ENCODE assay signal across 8 cellular contexts in the genomic region with DNA sequence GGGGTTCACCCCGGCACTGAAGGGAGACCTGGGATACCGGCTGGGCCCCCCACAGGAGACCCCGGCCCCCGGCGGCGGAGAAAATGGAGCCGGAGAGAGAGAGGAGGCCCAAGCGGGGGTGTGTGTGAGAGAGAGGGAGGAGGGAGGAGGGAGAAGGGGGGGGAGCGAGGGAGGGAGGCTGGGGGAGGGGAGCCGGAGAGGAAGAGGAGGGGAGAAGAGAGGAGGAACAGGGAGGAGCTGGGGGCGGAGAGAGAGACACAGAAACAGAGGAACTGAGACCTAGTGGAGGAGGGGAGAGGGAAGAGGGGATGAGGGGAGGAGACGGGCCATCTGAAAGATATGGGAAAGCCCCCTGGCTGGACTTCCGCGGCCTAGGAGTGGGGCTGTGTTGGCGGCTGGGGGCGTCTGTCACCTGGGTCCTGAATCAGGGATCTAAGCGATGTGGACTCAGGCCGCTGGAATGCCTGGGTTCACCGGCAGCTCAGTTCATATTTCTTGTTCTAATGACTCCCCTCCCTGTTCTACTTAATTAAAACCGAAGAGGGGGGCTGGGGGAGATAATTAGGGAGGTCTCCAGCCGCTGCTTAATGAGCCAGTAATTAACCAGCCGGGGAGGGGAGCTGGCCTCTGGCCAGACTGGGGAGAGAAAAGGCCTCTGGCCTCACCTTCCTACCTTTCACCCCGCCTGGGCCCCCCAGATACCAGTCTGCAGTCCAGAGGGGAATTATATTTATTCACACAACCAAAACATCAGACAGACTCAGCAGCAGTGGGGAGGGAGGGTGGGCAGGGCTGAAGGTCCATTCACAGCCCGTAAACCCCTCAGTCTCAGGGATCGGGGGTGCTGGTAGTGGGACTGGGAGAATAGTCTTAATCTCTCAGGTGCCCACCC. TPM values are rescaled to one million over a fixed set of nuclear protein-coding genes. Genes with fewer than 3 reads are reported as not detected.
DNase-seq lines count a peak whose midpoint lies in the region; TF ChIP-seq lines count a peak whose summit lies in the region.

A gene with protein sequence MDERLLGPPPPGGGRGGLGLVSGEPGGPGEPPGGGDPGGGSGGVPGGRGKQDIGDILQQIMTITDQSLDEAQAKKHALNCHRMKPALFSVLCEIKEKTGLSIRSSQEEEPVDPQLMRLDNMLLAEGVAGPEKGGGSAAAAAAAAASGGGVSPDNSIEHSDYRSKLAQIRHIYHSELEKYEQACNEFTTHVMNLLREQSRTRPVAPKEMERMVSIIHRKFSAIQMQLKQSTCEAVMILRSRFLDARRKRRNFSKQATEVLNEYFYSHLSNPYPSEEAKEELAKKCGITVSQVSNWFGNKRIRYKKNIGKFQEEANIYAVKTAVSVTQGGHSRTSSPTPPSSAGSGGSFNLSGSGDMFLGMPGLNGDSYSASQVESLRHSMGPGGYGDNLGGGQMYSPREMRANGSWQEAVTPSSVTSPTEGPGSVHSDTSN (minus strand): TSS at position 149 of the 892 bp plus-strand sequence. CDS start 287 bp downstream, outside the sequence.

- H3K9me3 ChIP-seq in SK-N-SH, result no peaks in the 10 kb centered on the region

- CTCF ChIA-PET in SK-N-SH (lab: Yijun Ruan, JAX), result interaction anchor here (1.0 to 2.2 kb wide), 4 partner anchors 21 to 644 kb away, joined by 3 to 7 read pairs (median 4); partner anchors contain the start of genes ATP6V1G2 and EHMT2

- H3K4me3 ChIP-seq in SK-N-SH (ENCODE audit: low read depth in 2 of 2, low read length in 1 of 2), result peak within 1 kb of the TSS; percentile 60 to 81

- H3F3A ChIP-seq in SK-N-SH (replicated peaks; ENCODE audit: insufficient read depth), result peaks cover 25% of the 10 kb centered on the region

- POLR2A ChIA-PET in SK-N-SH (lab: Yijun Ruan, JAX), result interaction anchor here (3.1 kb wide), 1 partner anchor 12 kb away, joined by 22 read pairs; the partner anchor contains the start of gene RNF5

- TF ChIP-seq EP300 in SK-N-SH (IDR thresholded peaks at IDR 0.05; ENCODE audit: borderline replicate concordance in 1 of 2, low read depth in 1 of 2, low read length in 1 of 2), result peak in 1 of 2 experiments; percentile 21; a peak in 1 of 4 replicates

- peaks cover 8 to 17% of the 10 kb centered on the region in 2 experiments for H3K36me3 ChIP-seq in SK-N-SH (replicated peaks in 1 of 2; ENCODE audit: control insufficient read depth in 1 of 2, insufficient read depth in 2 of 2, low read length in 1 of 2)

- H3K27ac ChIP-seq in SK-N-SH (ENCODE audit: low read depth in 2 of 2, low read length in 1 of 2) (peak within 1 kb of the TSS; percentile 81 to 87), substantia nigra (ENCODE audit: low read depth, low read length, poor library complexity, severe bottlenecking) (peak within 1 kb of the TSS; percentile 98)

- no peaks in the 10 kb centered on the region for H4K20me1 ChIP-seq in SK-N-SH (ENCODE audit: insufficient read depth)

- no peak for TF ChIP-seq CTCF in SK-N-SH (IDR thresholded peaks at IDR 0.05)

- H3K4me1 ChIP-seq in SK-N-SH (ENCODE audit: control insufficient read depth in 1 of 2, insufficient read depth in 2 of 2, low read depth in 1 of 2, low read length in 1 of 2), result peaks cover 0 to 25% of the 10 kb centered on the region in 2 experiments; a peak in 1 of 4 replicates

- H3K9me2 ChIP-seq in SK-N-SH, result no peaks in the 10 kb centered on the region

- TF ChIP-seq RAD21 in SK-N-SH (IDR thresholded peaks at IDR 0.05; ENCODE audit: low read length), result no peak

- H3K27me3 ChIP-seq in SK-N-SH (ENCODE audit: insufficient read depth), result no peaks in the 10 kb centered on the region

- peak within 1 kb of the TSS; percentile 92 for H3K4me2 ChIP-seq in SK-N-SH

- H2AFZ ChIP-seq in SK-N-SH (ENCODE audit: low read depth), result peak within 1 kb of the TSS; percentile 41

- 10% methylated on average over 23 of the region's 25 CpGs for WGBS in SK-N-SH (ENCODE audit: low lambda C conversion rate)

- peak within 1 kb of the TSS; percentile 78 for H3K9ac ChIP-seq in SK-N-SH

- peak; percentile 55 for DNase-seq in DMS153 (lab: John Stamatoyannopoulos, UW)
- peak; percentile 86 for DNase-seq in H4 (ENCODE audit: low spot score)
- DNase-seq in MV-4-11 (lab: John Stamatoyannopoulos, UW), result peak; percentile 92
- DNase-seq in SK-N-SH, result peak; percentile 85
- DNase-seq in activated naive CD4-positive, alpha-beta T cell treated with anti-CD3 and anti-CD28 coated beads, Interleukin-2, amount 50 U/mL, for 16 hours, result peak; percentile 82
- DNase-seq in germinal center (ENCODE audit: low spot score), result peak; percentile 85
- DNase-seq in nucleus accumbens (lab: John Stamatoyannopoulos, UW), result peak in 55 of 56 donors; percentile 30 to 95 (median 86)
- DNase-seq in substantia nigra (lab: John Stamatoyannopoulos, UW), result peak in 48 of 49 donors; percentile 38 to 91 (median 83)

- H3K79me2 ChIP-seq in SK-N-SH (ENCODE audit: insufficient read depth), result peaks cover 21% of the 10 kb centered on the region

TF ChIP-seq in SK-N-SH, 30 proteins besides CTCF, POLR2A, EP300 and RAD21 (continues in another document):
- TF ChIP-seq FOXJ3 (CRISPR knock-in tag; IDR thresholded peaks at IDR 0.05) (no peak), GATA2 (CRISPR knock-in tag; IDR thresholded peaks at IDR 0.05) (no peak), USF1 (IDR thresholded peaks at IDR 0.05; ENCODE audit: borderline replicate concordance, low read depth) (no peak), CHD2 (IDR thresholded peaks at IDR 0.05; ENCODE audit: low read length, partially characterized antibody) (peak; percentile 89), JUND (IDR thresholded peaks at IDR 0.05) (no peak), FOXM1 (IDR thresholded peaks at IDR 0.05; ENCODE audit: low read depth) (no peak), SIN3A (IDR thresholded peaks at IDR 0.05; ENCODE audit: borderline replicate concordance, low read depth, low read length) (0 out of 2 replicates have a peak, but pooled peaks have one; percentile 18), RXRA (IDR thresholded peaks at IDR 0.05; ENCODE audit: borderline replicate concordance, low read depth) (no peak), TAF1 (IDR thresholded peaks at IDR 0.05; ENCODE audit: borderline replicate concordance, low read depth, low read length) (no peak), RFX5 (IDR thresholded peaks at IDR 0.05; ENCODE audit: low read length) (no peak), IRF3 (IDR thresholded peaks at IDR 0.05; ENCODE audit: low read depth, low read length) (no peak), NFIC (IDR thresholded peaks at IDR 0.05; ENCODE audit: borderline replicate concordance) (no peak), ZBTB33 (IDR thresholded peaks at IDR 0.05; ENCODE audit: borderline replicate concordance, low read depth) (no peak), GABPA (IDR thresholded peaks at IDR 0.05; ENCODE audit: low read depth) (peak; percentile 43; the same call in 1 of the 2 replicates), SMC3 (IDR thresholded peaks at IDR 0.05; ENCODE audit: low read depth, low read length) (no peak), POLR2AphosphoS5 (IDR thresholded peaks at IDR 0.05; ENCODE audit: low read depth, low read length) (peak; percentile 80), ELF1 (IDR thresholded peaks at IDR 0.05) (no peak), TEAD4 (IDR thresholded peaks at IDR 0.05; ENCODE audit: borderline replicate concordance, insufficient read depth) (no peak)

RNA-seq across cellular contexts. Expression of the gene that starts here (rescaled TPM):
- 14.3 and 17.4 TPM in 2 replicates for total RNA-seq in H4 (2014; rRNA removed; shearing (Covaris generic))
- 74.5 and 83.1 TPM in 2 replicates for polyA plus RNA-seq in SK-N-SH (2012; rRNA removed)
- polyA plus RNA-seq in SK-N-SH (2012; cell fraction: cytosol; rRNA removed), result 29.4 and 45.5 TPM in 2 replicates
- polyA plus RNA-seq in SK-N-SH (2012; cell fraction: nucleus; rRNA removed), result 180 and 230 TPM in 2 replicates

Comparison
In these comparisons a context has a peak if more than half of its experiments do, and no peak if none do; other contexts are left out.
1. Peak in every context shown above with its lines: DNase-seq, H3K4me3 ChIP-seq and H3K27ac ChIP-seq.